ENCODE assay signal across 1 cellular context in genomic region chr3:140711043-140711718, GRCh38.
A peak's percentile ranks its signal among the peaks of the same experiment; 100 is the strongest.
TF ChIP-seq lines count a peak whose summit lies in the region.

No MANE protein-coding gene starts in this region.

TF ChIP-seq in HepG2, 621 proteins besides CTCF, POLR2A, EP300 and RAD21 (continued from another document and continues in another):
- TF ChIP-seq SNAPC4 (CRISPR knock-in tag; IDR thresholded peaks at IDR 0.05) (no peak), RFX5 (IDR thresholded peaks at IDR 0.05; ENCODE audit: low read depth, low read length) (no peak), HMG20A (CRISPR knock-in tag; IDR thresholded peaks at IDR 0.05; ENCODE audit: borderline replicate concordance) (peak; percentile 96), ZNF354B (CRISPR knock-in tag; IDR thresholded peaks at IDR 0.05) (no peak), TOPORS (CRISPR knock-in tag; IDR thresholded peaks at IDR 0.05) (0 out of 2 replicates have a peak, but pooled peaks have one; percentile 50), MYC (CRISPR knock-in tag; IDR thresholded peaks at IDR 0.05; ENCODE audit: borderline replicate concordance) (0 out of 2 replicates have a peak, but pooled peaks have one; percentile 16), ATF3 (CRISPR knock-in tag; IDR thresholded peaks at IDR 0.05) (peak; percentile 75), ZNF331 (CRISPR knock-in tag; IDR thresholded peaks at IDR 0.05) (peak; percentile 45; the same call in 1 of the 2 replicates), HOMEZ (CRISPR knock-in tag; IDR thresholded peaks at IDR 0.05; ENCODE audit: low read depth) (0 out of 2 replicates have a peak, but pooled peaks have one; percentile 52), HMGA1 (CRISPR knock-in tag; conservative IDR thresholded peaks at IDR 0.05) (no peak), ZNF597 (CRISPR knock-in tag; IDR thresholded peaks at IDR 0.05) (no peak), NCOA2 (CRISPR knock-in tag; IDR thresholded peaks at IDR 0.05) (peak; percentile 96), ZNF382 (CRISPR knock-in tag; IDR thresholded peaks at IDR 0.05; ENCODE audit: borderline replicate concordance) (no peak), ARID2 (CRISPR knock-in tag; IDR thresholded peaks at IDR 0.05; ENCODE audit: borderline replicate concordance) (no peak), ZNF550 (CRISPR knock-in tag; IDR thresholded peaks at IDR 0.05; ENCODE audit: borderline replicate concordance) (no peak), SPEN (CRISPR knock-in tag; IDR thresholded peaks at IDR 0.05; ENCODE audit: low read depth) (peak; percentile 39; the same call in 1 of the 2 replicates), ZNF784 (CRISPR knock-in tag; IDR thresholded peaks at IDR 0.05; ENCODE audit: borderline replicate concordance) (no peak), ZSCAN31 (CRISPR knock-in tag; IDR thresholded peaks at IDR 0.05; ENCODE audit: low read depth) (no peak), AGO1 (IDR thresholded peaks at IDR 0.05; ENCODE audit: low read depth, low read length, poor library complexity, severe bottlenecking) (no peak), BRCA1 (CRISPR knock-in tag; IDR thresholded peaks at IDR 0.05) (no peak), FOXP1 (IDR thresholded peaks at IDR 0.05) (no peak), FOXP1 (CRISPR knock-in tag; IDR thresholded peaks at IDR 0.05) (peak; percentile 67), MXD3 (CRISPR knock-in tag; IDR thresholded peaks at IDR 0.05) (no peak), HDAC6 (IDR thresholded peaks at IDR 0.05; ENCODE audit: low read depth, low read length) (no peak), ZNF101 (CRISPR knock-in tag; IDR thresholded peaks at IDR 0.05; ENCODE audit: borderline replicate concordance, low read depth) (no peak), NBN (conservative IDR thresholded peaks at IDR 0.05) (no peak), CEBPG (CRISPR knock-in tag; IDR thresholded peaks at IDR 0.05) (0 out of 2 replicates have a peak, but pooled peaks have one; percentile 30), ZNF326 (CRISPR knock-in tag; IDR thresholded peaks at IDR 0.05; ENCODE audit: borderline replicate concordance) (no peak), KLF16 (CRISPR knock-in tag; IDR thresholded peaks at IDR 0.05) (0 out of 4 replicates have a peak, but pooled peaks of 1 of the 2 experiments have one; percentile 25), PRDM10 (CRISPR knock-in tag; IDR thresholded peaks at IDR 0.05; ENCODE audit: low read depth) (no peak), RBM22 (optimal IDR thresholded peaks at IDR 0.05; ENCODE audit: low read length) (no peak), ZNF704 (CRISPR knock-in tag; IDR thresholded peaks at IDR 0.05; ENCODE audit: borderline replicate concordance) (no peak), JUNB (CRISPR knock-in tag; IDR thresholded peaks at IDR 0.05; ENCODE audit: borderline replicate concordance) (no peak), GATAD2A (CRISPR knock-in tag; IDR thresholded peaks at IDR 0.05) (peak; percentile 93), ETV6 (CRISPR knock-in tag; conservative IDR thresholded peaks at IDR 0.05) (no peak; the same call in 1 of the 2 replicates), POLR2AphosphoS2 (IDR thresholded peaks at IDR 0.05; ENCODE audit: low read depth, low read length) (no peak), MIER2 (CRISPR knock-in tag; IDR thresholded peaks at IDR 0.05) (no peak), THAP11 (CRISPR knock-in tag; IDR thresholded peaks at IDR 0.05) (peak; percentile 55; the same call in 1 of the 2 replicates), ZNF670 (CRISPR knock-in tag; IDR thresholded peaks at IDR 0.05; ENCODE audit: borderline replicate concordance) (no peak), HINFP (CRISPR knock-in tag; IDR thresholded peaks at IDR 0.05; ENCODE audit: low read depth) (no peak), ZNF576 (CRISPR knock-in tag; IDR thresholded peaks at IDR 0.05) (no peak), MEF2D (CRISPR knock-in tag; IDR thresholded peaks at IDR 0.05) (0 out of 2 replicates have a peak, but pooled peaks have one; percentile 50), ARNT2 (CRISPR knock-in tag; IDR thresholded peaks at IDR 0.05; ENCODE audit: low read depth) (no peak), ZNF251 (CRISPR knock-in tag; IDR thresholded peaks at IDR 0.05) (no peak), ADNP (CRISPR knock-in tag; IDR thresholded peaks at IDR 0.05) (no peak), NR2F1 (CRISPR knock-in tag; IDR thresholded peaks at IDR 0.05) (peak; percentile 44 to 53; a peak in 2 of 4 replicates), ZNF260 (CRISPR knock-in tag; IDR thresholded peaks at IDR 0.05; ENCODE audit: borderline replicate concordance, low read depth) (no peak), ZNF761 (CRISPR knock-in tag; conservative IDR thresholded peaks at IDR 0.05) (no peak)
